In genomic region chr11:75703709-75704237, GRCh38 we compare ENCODE assay signal across 41 cellular contexts. TPM values are rescaled to one million over a fixed set of nuclear protein-coding genes. Genes with fewer than 3 reads are reported as not detected.
"Had no signal": no experiment of that assay in that cellular context is flagged by ENCODE, and none has a peak within 500 bp of the region (broad histone marks: within the 10 kb centered on the region; RNA-seq: fewer than 3 reads in every experiment).

No MANE protein-coding gene starts in this region.

- ATAC-seq: activated naive CD4-positive, alpha-beta T cell treated with anti-CD3 and anti-CD28 coated beads, Interleukin-2, amount 50 U/mL, for 72 hours; activated naive CD8-positive, alpha-beta T cell treated with anti-CD3 and anti-CD28 coated beads, Interleukin-2, amount 50 U/mL, for 24 hours; activated T-cell treated with anti-CD3 and anti-CD28 coated beads, Interleukin-2, amount 50 U/mL, for 4 hours; activated T-cell treated with anti-CD3 and anti-CD28 coated beads, Interleukin-2, amount 50 U/mL, for 72 hours; activated T-helper 17 cell treated with anti-CD3 and anti-CD28 coated beads, Interleukin-2, amount 50 U/mL, for 72 hours; body of pancreas had no signal

- H3K4me3 ChIP-seq: adrenal gland, ascending aorta, body of pancreas, breast epithelium, cardiac muscle cell had no signal

- H3K36me3 ChIP-seq: adrenal gland, ascending aorta, brain microvascular endothelial cell, breast epithelium, cardiac muscle cell had no signal

- DNase-seq: activated effector memory CD4-positive, alpha-beta T cell treated with anti-CD3 and anti-CD28 coated beads, Interleukin-2, amount 50 U/mL, for 16 hours; activated effector memory CD4-positive, alpha-beta T cell treated with Interleukin-2 at 50 U/mL for 16 hours; activated gamma-delta T cell; activated gamma-delta T cell treated with Interleukin-2 at 50 U/mL for 16 hours; activated naive CD4-positive, alpha-beta T cell; activated naive CD4-positive, alpha-beta T cell treated with anti-CD3 and anti-CD28 coated beads for 36 hours; activated naive CD4-positive, alpha-beta T cell treated with anti-CD3 and anti-CD28 coated beads, Interleukin-2, amount 10 ng/mL, durations not matched to agents 7 days and 5 days; activated naive CD4-positive, alpha-beta T cell treated with anti-CD3 and anti-CD28 coated beads, Interleukin-2, amount 50 U/mL, for 16 hours; activated naive CD4-positive, alpha-beta T cell treated with Interleukin-2 at 50 U/mL for 16 hours; activated naive CD8-positive, alpha-beta T cell treated with anti-CD3 and anti-CD28 coated beads for 36 hours; activated naive CD8-positive, alpha-beta T cell treated with anti-CD3 and anti-CD28 coated beads, Interleukin-2, amount 10 ng/mL, durations not matched to agents 7 days and 5 days; activated naive CD8-positive, alpha-beta T cell treated with anti-CD3 and anti-CD28 coated beads, Interleukin-2, amount 50 U/mL, for 24 hours; activated T-cell treated with anti-CD3 and anti-CD28 coated beads, Interleukin-2, amount 50 U/mL, for 24 hours; activated T-cell treated with anti-CD3 and anti-CD28 coated beads, Interleukin-2, amount 50 U/mL, for 4 hours; activated T-cell treated with anti-CD3 and anti-CD28 coated beads, Interleukin-2, amount 50 U/mL, for 48 hours; activated T-cell treated with anti-CD3 and anti-CD28 coated beads, Interleukin-2, amount 50 U/mL, for 72 hours; amniotic stem cell; amygdala; anterior cingulate cortex; aorta; body of pancreas; brain microvascular endothelial cell; caudate nucleus; central memory CD4-positive, alpha-beta T cell; cerebellar nuclear complex had no signal

- H3K27ac Mint-ChIP-seq: activated naive CD4-positive, alpha-beta T cell treated with anti-CD3 and anti-CD28 coated beads for 36 hours; activated naive CD4-positive, alpha-beta T cell treated with anti-CD3 and anti-CD28 coated beads, Interleukin-2, amount 10 ng/mL, durations not matched to agents 7 days and 5 days; activated naive CD4-positive, alpha-beta T cell treated with anti-CD3 and anti-CD28 coated beads, Interleukin-2, amount 50 U/mL, for 24 hours; activated naive CD4-positive, alpha-beta T cell treated with anti-CD3 and anti-CD28 coated beads, Interleukin-2, amount 50 U/mL, for 72 hours; activated naive CD8-positive, alpha-beta T cell; activated naive CD8-positive, alpha-beta T cell treated with anti-CD3 and anti-CD28 coated beads for 36 hours; activated naive CD8-positive, alpha-beta T cell treated with anti-CD3 and anti-CD28 coated beads, Interleukin-2, amount 10 ng/mL, durations not matched to agents 7 days and 5 days; activated naive CD8-positive, alpha-beta T cell treated with anti-CD3 and anti-CD28 coated beads, Interleukin-2, amount 50 U/mL, for 24 hours; activated T-cell treated with anti-CD3 and anti-CD28 coated beads, Interleukin-2, amount 50 U/mL, for 24 hours; activated T-cell treated with anti-CD3 and anti-CD28 coated beads, Interleukin-2, amount 50 U/mL, for 72 hours; activated T-helper 1 cell treated with anti-CD3 and anti-CD28 coated beads, Interleukin-12 subunit alpha, Interleukin-12 subunit beta, Interleukin-2, Interleukin-4 antibody, amounts not matched to agents 30 ng/mL and 10 ng/mL and 1 ng/mL, durations not matched to agents 14 hours and 24 hours and 36 hours; activated T-helper 17 cell treated with anti-CD3 and anti-CD28 coated beads, Interleukin-2, amount 50 U/mL, for 72 hours; activated T-helper 2 cell treated with anti-CD3 and anti-CD28 coated beads, Interferon-gamma antibody, Interleukin-2, Interleukin-4, amounts not matched to agents 10 μg/mL and 5 μg/mL and 100 μg/mL, durations not matched to agents 14 hours and 24 hours and 36 hours; brain had no signal

- H3K4me1 ChIP-seq: ascending aorta, breast epithelium had no signal

- H3K9me3 ChIP-seq: adrenal gland, ascending aorta, body of pancreas, breast epithelium had no signal

- H3K9me3 Mint-ChIP-seq: activated naive CD4-positive, alpha-beta T cell treated with anti-CD3 and anti-CD28 coated beads for 36 hours; activated naive CD4-positive, alpha-beta T cell treated with anti-CD3 and anti-CD28 coated beads, Interleukin-2, amount 10 ng/mL, durations not matched to agents 7 days and 5 days; activated naive CD4-positive, alpha-beta T cell treated with anti-CD3 and anti-CD28 coated beads, Interleukin-2, amount 50 U/mL, for 24 hours; activated naive CD4-positive, alpha-beta T cell treated with anti-CD3 and anti-CD28 coated beads, Interleukin-2, amount 50 U/mL, for 72 hours; activated naive CD8-positive, alpha-beta T cell treated with anti-CD3 and anti-CD28 coated beads for 36 hours; activated naive CD8-positive, alpha-beta T cell treated with anti-CD3 and anti-CD28 coated beads, Interleukin-2, amount 50 U/mL, for 24 hours; activated T-cell treated with anti-CD3 and anti-CD28 coated beads, Interleukin-2, amount 50 U/mL, for 24 hours; activated T-cell treated with anti-CD3 and anti-CD28 coated beads, Interleukin-2, amount 50 U/mL, for 4 hours; activated T-cell treated with anti-CD3 and anti-CD28 coated beads, Interleukin-2, amount 50 U/mL, for 72 hours; activated T-helper 17 cell treated with anti-CD3 and anti-CD28 coated beads, Interleukin-2, amount 50 U/mL, for 72 hours; activated T-helper 2 cell treated with anti-CD3 and anti-CD28 coated beads, Interferon-gamma antibody, Interleukin-2, Interleukin-4, amounts not matched to agents 10 μg/mL and 5 μg/mL and 100 μg/mL, durations not matched to agents 14 hours and 24 hours and 36 hours; central memory CD8-positive, alpha-beta T cell had no signal

- H3K36me3 Mint-ChIP-seq: activated naive CD4-positive, alpha-beta T cell treated with anti-CD3 and anti-CD28 coated beads, Interleukin-2, amount 10 ng/mL, durations not matched to agents 7 days and 5 days; activated naive CD4-positive, alpha-beta T cell treated with anti-CD3 and anti-CD28 coated beads, Interleukin-2, amount 50 U/mL, for 24 hours; activated naive CD4-positive, alpha-beta T cell treated with anti-CD3 and anti-CD28 coated beads, Interleukin-2, amount 50 U/mL, for 72 hours; activated naive CD8-positive, alpha-beta T cell; activated naive CD8-positive, alpha-beta T cell treated with anti-CD3 and anti-CD28 coated beads for 36 hours; activated naive CD8-positive, alpha-beta T cell treated with anti-CD3 and anti-CD28 coated beads, Interleukin-2, amount 10 ng/mL, durations not matched to agents 7 days and 5 days; brain had no signal

- H3K27me3 ChIP-seq: adrenal gland, ascending aorta, body of pancreas, brain microvascular endothelial cell, breast epithelium, cardiac muscle cell had no signal

- H3K4me1 Mint-ChIP-seq: activated naive CD4-positive, alpha-beta T cell treated with anti-CD3 and anti-CD28 coated beads, Interleukin-2, amount 10 ng/mL, durations not matched to agents 7 days and 5 days had no signal

- H3K4me3 Mint-ChIP-seq: activated naive CD4-positive, alpha-beta T cell treated with anti-CD3 and anti-CD28 coated beads for 36 hours; activated naive CD4-positive, alpha-beta T cell treated with anti-CD3 and anti-CD28 coated beads, Interleukin-2, amount 10 ng/mL, durations not matched to agents 7 days and 5 days; activated naive CD4-positive, alpha-beta T cell treated with anti-CD3 and anti-CD28 coated beads, Interleukin-2, amount 50 U/mL, for 24 hours; activated naive CD8-positive, alpha-beta T cell; activated naive CD8-positive, alpha-beta T cell treated with anti-CD3 and anti-CD28 coated beads for 36 hours; activated naive CD8-positive, alpha-beta T cell treated with anti-CD3 and anti-CD28 coated beads, Interleukin-2, amount 10 ng/mL, durations not matched to agents 7 days and 5 days; activated naive CD8-positive, alpha-beta T cell treated with anti-CD3 and anti-CD28 coated beads, Interleukin-2, amount 50 U/mL, for 24 hours; activated T-cell treated with anti-CD3 and anti-CD28 coated beads, Interleukin-2, amount 50 U/mL, for 24 hours; activated T-cell treated with anti-CD3 and anti-CD28 coated beads, Interleukin-2, amount 50 U/mL, for 4 hours; activated T-cell treated with anti-CD3 and anti-CD28 coated beads, Interleukin-2, amount 50 U/mL, for 72 hours; activated T-helper 1 cell treated with anti-CD3 and anti-CD28 coated beads, Interleukin-12 subunit alpha, Interleukin-12 subunit beta, Interleukin-2, Interleukin-4 antibody, amounts not matched to agents 30 ng/mL and 10 ng/mL and 1 ng/mL, durations not matched to agents 14 hours and 24 hours and 36 hours; activated T-helper 17 cell treated with anti-CD3 and anti-CD28 coated beads, Interleukin-2, amount 50 U/mL, for 72 hours; brain; central memory CD8-positive, alpha-beta T cell had no signal

- H3K27ac ChIP-seq: adrenal gland, ascending aorta, body of pancreas, brain microvascular endothelial cell, breast epithelium, cardiac muscle cell had no signal

- FAIRE-seq: astrocyte, bronchial epithelial cell, colon had no signal

RNA-seq across cellular contexts. Expression of gene MOGAT2, which starts 13.9 kb away (rescaled TPM):
- total RNA-seq: activated naive CD4-positive, alpha-beta T cell treated with anti-CD3 and anti-CD28 coated beads for 36 hours; activated naive CD4-positive, alpha-beta T cell treated with anti-CD3 and anti-CD28 coated beads, Interleukin-2, amount 50 U/mL, for 72 hours; activated naive CD8-positive, alpha-beta T cell treated with anti-CD3 and anti-CD28 coated beads for 36 hours; activated naive CD8-positive, alpha-beta T cell treated with anti-CD3 and anti-CD28 coated beads, Interleukin-2, amount 10 ng/mL, durations not matched to agents 7 days and 5 days; activated T-cell treated with anti-CD3 and anti-CD28 coated beads, Interleukin-2, amount 50 U/mL, for 72 hours; activated T-helper 1 cell treated with anti-CD3 and anti-CD28 coated beads, Interleukin-12 subunit alpha, Interleukin-12 subunit beta, Interleukin-2, Interleukin-4 antibody, amounts not matched to agents 30 ng/mL and 10 ng/mL and 1 ng/mL, durations not matched to agents 14 hours and 24 hours and 36 hours; activated T-helper 17 cell treated with anti-CD3 and anti-CD28 coated beads, Interleukin-2, amount 50 U/mL, for 72 hours; activated T-helper 2 cell treated with anti-CD3 and anti-CD28 coated beads, Interferon-gamma antibody, Interleukin-2, Interleukin-4, amounts not matched to agents 10 μg/mL and 5 μg/mL and 100 μg/mL, durations not matched to agents 14 hours and 24 hours and 36 hours; aorta; ascending aorta; astrocyte; body of pancreas; bronchial epithelial cell; cardiac septum had no signal
- polyA plus RNA-seq: cardiac muscle cell had no signal

RNA-seq across cellular contexts. Expression of gene MAP6, which starts 34.9 kb away (rescaled TPM):
- total RNA-seq: activated naive CD4-positive, alpha-beta T cell treated with anti-CD3 and anti-CD28 coated beads for 36 hours; activated naive CD8-positive, alpha-beta T cell treated with anti-CD3 and anti-CD28 coated beads for 36 hours; activated naive CD8-positive, alpha-beta T cell treated with anti-CD3 and anti-CD28 coated beads, Interleukin-2, amount 10 ng/mL, durations not matched to agents 7 days and 5 days; activated T-cell treated with anti-CD3 and anti-CD28 coated beads, Interleukin-2, amount 50 U/mL, for 4 hours; bronchial epithelial cell had no signal
